Comparison of ENCODE assay signal across 11 cellular contexts in genomic region chr2:10285578-10286198, GRCh38. TPM values are rescaled to one million over a fixed set of nuclear protein-coding genes. Genes with fewer than 3 reads are reported as not detected.
A peak's percentile ranks its signal among the peaks of the same experiment; 100 is the strongest.
DNase-seq lines count a peak whose midpoint lies in the region; ATAC-seq and TF ChIP-seq lines count a peak whose summit lies in the region.
"Had no signal": no experiment of that assay in that cellular context is flagged by ENCODE, and none has a peak within 500 bp of the region (broad histone marks: within the 10 kb centered on the region; RNA-seq: fewer than 3 reads in every experiment).

No MANE protein-coding gene starts in this region.

- H3K9me3 ChIP-seq in CD8-positive, alpha-beta T cell (ENCODE audit: low read length) = no peaks in the 10 kb centered on the region

- CTCF ChIA-PET in CD8-positive, alpha-beta T cell (lab: Charles Lee) = interaction anchor here (0.8 to 2.6 kb wide), 3 partner anchors 56 to 124 kb away, joined by 3 to 14 read pairs (median 9); no protein-coding TSS in a partner anchor

- in situ Hi-C loops in SK-MEL-5 (cut with HindIII; ENCODE audit: low pct_unique_long_range_greater_than_20kb, low sequenced_read_pairs) = no loop called here

- H3K36me3 Mint-ChIP-seq in osteocyte (ENCODE audit: unreplicated experiment) = no peaks in the 10 kb centered on the region
- H3K36me3 Mint-ChIP-seq in CD8-positive, alpha-beta T cell = no peaks in the 10 kb centered on the region
- H3K36me3 Mint-ChIP-seq: naive B cell had no signal

- no peaks in the 10 kb centered on the region for H3K9me3 Mint-ChIP-seq in osteocyte (ENCODE audit: unreplicated experiment)
- no peaks in the 10 kb centered on the region for H3K9me3 Mint-ChIP-seq in CD8-positive, alpha-beta T cell

- H3K4me3 Mint-ChIP-seq in osteocyte (ENCODE audit: unreplicated experiment) = peak overlapping the region; percentile 14
- no peak overlapping the region for H3K4me3 Mint-ChIP-seq in CD8-positive, alpha-beta T cell
- H3K4me3 Mint-ChIP-seq: naive B cell had no signal

- no peak for ATAC-seq in GM18511 (IDR thresholded peaks at IDR 0.05; ENCODE audit: unreplicated experiment)
- no peak for ATAC-seq in CD8-positive, alpha-beta T cell

- no peaks in the 10 kb centered on the region for H3K27me3 ChIP-seq in CD8-positive, alpha-beta T cell (ENCODE audit: insufficient read depth, low read length)

- H3K27ac Mint-ChIP-seq in osteocyte (ENCODE audit: unreplicated experiment) = peak overlapping the region; percentile 90
- no peak overlapping the region for H3K27ac Mint-ChIP-seq in CD8-positive, alpha-beta T cell

- peaks cover 67% of the 10 kb centered on the region for H3K4me1 Mint-ChIP-seq in osteocyte (ENCODE audit: unreplicated experiment)
- no peaks in the 10 kb centered on the region for H3K4me1 Mint-ChIP-seq in CD8-positive, alpha-beta T cell (ENCODE audit: low read depth)

- no peaks in the 10 kb centered on the region for H3K36me3 ChIP-seq in CD8-positive, alpha-beta T cell (ENCODE audit: insufficient read depth, low read length)

- no peaks in the 10 kb centered on the region for H3K27me3 Mint-ChIP-seq in osteocyte (ENCODE audit: unreplicated experiment)
- H3K27me3 Mint-ChIP-seq in CD8-positive, alpha-beta T cell (ENCODE audit: low read depth) = no peaks in the 10 kb centered on the region

- no peaks in the 10 kb centered on the region for H3K4me1 ChIP-seq in CD8-positive, alpha-beta T cell (ENCODE audit: insufficient read depth, low read length)

- no peak for TF ChIP-seq CTCF in foreskin fibroblast (IDR thresholded peaks at IDR 0.05; ENCODE audit: low read depth, low read length)
- no peak for TF ChIP-seq CTCF in osteocyte (IDR thresholded peaks at IDR 0.05)
- TF ChIP-seq CTCF in CD8-positive, alpha-beta T cell (IDR thresholded peaks at IDR 0.05) = no peak

- intact Hi-C loops in CD8-positive, alpha-beta T cell (cut with DNase I, micrococcal nuclease) = no loop called here

- no peak overlapping the region for H3K4me3 ChIP-seq in foreskin fibroblast (ENCODE audit: low read depth in 1 of 2, low read length in 2 of 2)
- H3K4me3 ChIP-seq in CD8-positive, alpha-beta T cell (ENCODE audit: low read depth, low read length) = no peak overlapping the region
- H3K4me3 ChIP-seq: SK-N-MC had no signal

- no peak overlapping the region for H3K27ac ChIP-seq in CD8-positive, alpha-beta T cell (ENCODE audit: low read depth, low read length)
- H3K27ac ChIP-seq: 22Rv1, SK-N-MC had no signal

- DNase-seq in NCI-H1092 treated with DMSO at 0.1 percent for 48 hours (lab: John Stamatoyannopoulos, UW) (peak; percentile 27), NCI-H1092 (lab: John Stamatoyannopoulos, UW) (no peak), SK-MEL-5 (ENCODE audit: low read depth, low spot score) (peak; percentile 63), foreskin fibroblast (peak; percentile 69 to 81), osteocyte (ENCODE audit: extremely low spot score, unreplicated experiment) (peak; percentile 91), cerebellar cortex (ENCODE audit: low spot score) (no peak)
- no peak for DNase-seq in CD8-positive, alpha-beta T cell
- DNase-seq: naive B cell had no signal

- POLR2A ChIA-PET in CD8-positive, alpha-beta T cell (lab: Charles Lee) = interaction anchor here (0.6 to 0.7 kb wide), 2 partner anchors 12 to 54 kb away, joined by 3 read pairs; no protein-coding TSS in a partner anchor

RNA-seq across cellular contexts. Expression of gene HPCAL1, which starts 17.0 kb away (rescaled TPM):
- 30.5 and 31.7 TPM in 2 replicates for total RNA-seq in SK-MEL-5 (2014; rRNA removed; shearing (Covaris generic))
- 83.6 and 93.1 TPM in 2 replicates for polyA plus RNA-seq in SK-MEL-5 (2015; cell fraction: cytosol; rRNA removed)
- polyA plus RNA-seq in SK-MEL-5 (2015; cell fraction: nucleus; rRNA removed) = 17.1 and 18.9 TPM in 2 replicates
- 56.8 and 57.8 TPM in 2 replicates for total RNA-seq in osteocyte
- total RNA-seq in CD8-positive, alpha-beta T cell = 10 to 100 TPM; 25.0 to 25.6 TPM

Comparison
In these comparisons a context has a peak if more than half of its experiments do, and no peak if none do; other contexts are left out.
1. DNase-seq: peak in NCI-H1092 treated with DMSO at 0.1 percent for 48 hours (single experiment), SK-MEL-5 (single experiment), foreskin fibroblast (2 of 2) and osteocyte (single experiment); none in NCI-H1092 (single experiment), CD8-positive, alpha-beta T cell (0 of 7) and cerebellar cortex (single experiment).